ENCODE assay signal across 8 cellular contexts in the genomic region with DNA sequence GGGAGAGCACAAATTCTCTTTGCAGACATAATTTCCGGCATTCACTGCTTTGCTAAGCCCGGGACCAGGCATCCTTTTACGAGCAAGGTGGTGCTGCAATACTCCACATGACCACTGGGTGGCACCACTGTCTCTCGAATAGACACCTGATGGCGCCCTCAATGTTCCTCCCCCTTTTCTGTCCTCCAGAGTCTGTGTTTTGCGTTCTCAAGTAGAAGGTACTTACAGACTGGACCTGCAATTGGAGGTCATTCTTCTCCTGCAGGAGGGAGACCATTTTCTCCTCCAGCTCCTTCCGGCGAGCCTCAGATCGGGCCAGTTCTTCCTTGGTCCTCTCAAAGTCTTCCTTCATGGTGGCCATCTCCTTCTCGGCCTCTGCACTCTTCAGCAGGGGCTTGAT. TPM values are rescaled to one million over a fixed set of nuclear protein-coding genes. Genes with fewer than 3 reads are reported as not detected.
DNase-seq lines count a peak whose midpoint lies in the region; ATAC-seq and TF ChIP-seq lines count a peak whose summit lies in the region.

No MANE protein-coding gene starts in this region.

- peak; percentile 26 for DNase-seq in GM04503 (ENCODE audit: low read depth)
- peak; percentile 28 to 47 for DNase-seq in HL-60 (ENCODE audit: low read depth in 1 of 2, low spot score in 1 of 2)
- DNase-seq in PC-9: peak; percentile 36 to 62
- peak; percentile 86 for DNase-seq in activated T-cell treated with anti-CD3 and anti-CD28 coated beads, Interleukin-2, amount 50 U/mL, for 48 hours
- peak; percentile 83 for DNase-seq in fibroblast of the aortic adventitia (ENCODE audit: low read depth)
- DNase-seq in non-pigmented ciliary epithelial cell (ENCODE audit: low read depth): peak; percentile 19
- peak; percentile 90 for DNase-seq in superior temporal gyrus (ENCODE audit: extremely low spot score)

- no peaks in the 10 kb centered on the region for H3K9me3 ChIP-seq in PC-9 (ENCODE audit: insufficient read depth, low read depth)

- no peaks in the 10 kb centered on the region for H3K4me1 ChIP-seq in PC-9 (replicated peaks; ENCODE audit: insufficient read depth)

- H3K27ac ChIP-seq in HL-60 (replicated peaks) (no peak overlapping the region), PC-9 (no peak overlapping the region)

- no peak overlapping the region for H2AFZ ChIP-seq in PC-9

- POLR2A ChIA-PET in PC-9 (lab: Charles Lee; ENCODE audit: unreplicated experiment): no interaction called here

- H3K9me2 ChIP-seq in PC-9 (ENCODE audit: insufficient read depth): no peaks in the 10 kb centered on the region

- H4K20me1 ChIP-seq in PC-9 (ENCODE audit: insufficient read depth): no peaks in the 10 kb centered on the region

- no peak for ATAC-seq in GM21717 (IDR thresholded peaks at IDR 0.05; ENCODE audit: unreplicated experiment)

- intact Hi-C loops in PC-9 (cut with micrococcal nuclease; ENCODE audit: unreplicated experiment): loop anchor here (1.0 kb wide), 2 partner anchors 287 to 291 kb away; no protein-coding TSS in a partner anchor

- TF ChIP-seq CTCF in HL-60 (IDR thresholded peaks at IDR 0.05; ENCODE audit: insufficient read depth, low read length): peak; percentile 71
- TF ChIP-seq CTCF in PC-9 (conservative IDR thresholded peaks at IDR 0.05): peak; percentile 86
- TF ChIP-seq CTCF in fibroblast of the aortic adventitia (IDR thresholded peaks at IDR 0.05; ENCODE audit: insufficient read depth, low read length): peak; percentile 89

- no TSS peak for BruUV-seq in PC-9 (replicated peaks; lab: Mats Ljungman, UMichigan)

- H3K4me2 ChIP-seq in PC-9: no peak overlapping the region

- H3K4me3 ChIP-seq in HL-60 (replicated peaks; ENCODE audit: insufficient read depth, low read length) (no peak overlapping the region), PC-9 (no peak overlapping the region), fibroblast of the aortic adventitia (ENCODE audit: low read depth, low read length) (no peak overlapping the region)

- CTCF ChIA-PET in PC-9 (lab: Charles Lee): no interaction called here

- no peaks in the 10 kb centered on the region for H3F3A ChIP-seq in PC-9 (ENCODE audit: insufficient read depth, low read depth)

- H3K27me3 ChIP-seq in HL-60 (ENCODE audit: insufficient read depth, poor library complexity, severe bottlenecking): no peaks in the 10 kb centered on the region
- peaks cover 4% of the 10 kb centered on the region; the same call in 1 of the 2 replicates for H3K27me3 ChIP-seq in PC-9 (ENCODE audit: insufficient read depth, low read depth)

- no peaks in the 10 kb centered on the region for H3K79me2 ChIP-seq in PC-9 (ENCODE audit: low read depth)

- no peaks in the 10 kb centered on the region for H3K36me3 ChIP-seq in PC-9 (ENCODE audit: low read depth)

RNA-seq across cellular contexts. Expression of a gene that starts 45.2 kb away (rescaled TPM):
- not detected in 2 replicates for total RNA-seq in PC-9 (2021)
- total RNA-seq in fibroblast of the aortic adventitia (ENCODE audit: low replicate concordance): not detected in 2 replicates

Comparison
In these comparisons a context has a peak if more than half of its experiments do, and no peak if none do; other contexts are left out.
1. DNase-seq: peak in every context shown above with its lines; median percentile 90 in superior temporal gyrus; 86 in activated T-cell treated with anti-CD3 and anti-CD28 coated beads, Interleukin-2, amount 50 U/mL, for 48 hours; 83 in fibroblast of the aortic adventitia; 49 in PC-9; 38 in HL-60; 26 in GM04503; 19 in non-pigmented ciliary epithelial cell.